Comparison of ENCODE assay signal across 1 cellular context in genomic region chr11:83285771-83286528, GRCh38.
TF ChIP-seq lines count a peak whose summit lies in the region.

A gene with protein sequence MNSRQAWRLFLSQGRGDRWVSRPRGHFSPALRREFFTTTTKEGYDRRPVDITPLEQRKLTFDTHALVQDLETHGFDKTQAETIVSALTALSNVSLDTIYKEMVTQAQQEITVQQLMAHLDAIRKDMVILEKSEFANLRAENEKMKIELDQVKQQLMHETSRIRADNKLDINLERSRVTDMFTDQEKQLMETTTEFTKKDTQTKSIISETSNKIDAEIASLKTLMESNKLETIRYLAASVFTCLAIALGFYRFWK (minus strand): TSS chr11:83286367. CDS start chr11:83285972, 395 bp downstream.

TF ChIP-seq in H1, 55 proteins besides CTCF, POLR2A, EP300 and RAD21 (continued from another document):
- TF ChIP-seq, protein P1, sequence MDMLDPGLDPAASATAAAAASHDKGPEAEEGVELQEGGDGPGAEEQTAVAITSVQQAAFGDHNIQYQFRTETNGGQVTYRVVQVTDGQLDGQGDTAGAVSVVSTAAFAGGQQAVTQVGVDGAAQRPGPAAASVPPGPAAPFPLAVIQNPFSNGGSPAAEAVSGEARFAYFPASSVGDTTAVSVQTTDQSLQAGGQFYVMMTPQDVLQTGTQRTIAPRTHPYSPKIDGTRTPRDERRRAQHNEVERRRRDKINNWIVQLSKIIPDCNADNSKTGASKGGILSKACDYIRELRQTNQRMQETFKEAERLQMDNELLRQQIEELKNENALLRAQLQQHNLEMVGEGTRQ (IDR thresholded peaks at IDR 0.05; ENCODE audit: low read length), result 0 out of 2 replicates have a peak, but pooled peaks have one; percentile 10
- TF ChIP-seq GABPA (IDR thresholded peaks at IDR 0.05; ENCODE audit: borderline replicate concordance, insufficient read depth, low read length) (no peak), BRCA1 (IDR thresholded peaks at IDR 0.05; ENCODE audit: low read depth, low read length) (no peak), HDAC2 (IDR thresholded peaks at IDR 0.05; ENCODE audit: borderline replicate concordance in 1 of 2, low read depth in 2 of 2, low read length in 2 of 2) (peak in 1 of 2 experiments; percentile 87; a peak in 2 of 4 replicates), SP2 (IDR thresholded peaks at IDR 0.05; ENCODE audit: low read length) (peak; percentile 67; the same call in 1 of the 2 replicates), TAF1 (IDR thresholded peaks at IDR 0.05; ENCODE audit: low read depth, low read length) (peak; percentile 90), TBP (IDR thresholded peaks at IDR 0.05; ENCODE audit: low read depth, low read length) (peak; percentile 82), POLR2AphosphoS5 (IDR thresholded peaks at IDR 0.05; ENCODE audit: low read depth, low read length) (peak; percentile 97), KDM5A (IDR thresholded peaks at IDR 0.05; ENCODE audit: low read length) (peak; percentile 31; the same call in 1 of the 2 replicates), TAF7 (optimal IDR thresholded peaks at IDR 0.05; ENCODE audit: borderline replicate concordance, low read depth, low read length) (no peak), PHF8 (conservative IDR thresholded peaks at IDR 0.05; ENCODE audit: low read depth, low read length) (peak; percentile 99), SIN3A (conservative IDR thresholded peaks at IDR 0.05 in 1 of 2, IDR thresholded peaks at IDR 0.05 in 1 of 2; ENCODE audit: low read depth in 1 of 2, low read length in 2 of 2) (peak; percentile 26 to 55; a peak in 2 of 4 replicates), SUZ12 (IDR thresholded peaks at IDR 0.05; ENCODE audit: low read length) (no peak), SRF (IDR thresholded peaks at IDR 0.05; ENCODE audit: low read depth, low read length) (no peak; the same call in 1 of the 2 replicates), FOSL1 (IDR thresholded peaks at IDR 0.05; ENCODE audit: insufficient read depth, low read depth, low read length) (no peak), SP4 (IDR thresholded peaks at IDR 0.05; ENCODE audit: low read length) (peak; percentile 75; the same call in 1 of the 2 replicates), SAP30 (IDR thresholded peaks at IDR 0.05; ENCODE audit: insufficient read depth, insufficient replicate concordance, low read length) (peak; percentile 97), NRF1 (IDR thresholded peaks at IDR 0.05; ENCODE audit: low read depth, low read length) (peak; percentile 46; the same call in 1 of the 2 replicates), MAFK (IDR thresholded peaks at IDR 0.05; ENCODE audit: low read depth, low read length) (no peak), EGR1 (IDR thresholded peaks at IDR 0.05; ENCODE audit: borderline replicate concordance, low read depth, low read length) (no peak; the same call in 1 of the 2 replicates), CBX8 (IDR thresholded peaks at IDR 0.05; ENCODE audit: borderline replicate concordance, low read depth, low read length) (no peak), CHD2 (IDR thresholded peaks at IDR 0.05; ENCODE audit: low read length) (peak; percentile 54), CBX5 (IDR thresholded peaks at IDR 0.05; ENCODE audit: low read depth, low read length) (no peak), RFX5 (IDR thresholded peaks at IDR 0.05; ENCODE audit: borderline replicate concordance, low read depth, low read length) (no peak), RNF2 (IDR thresholded peaks at IDR 0.05; ENCODE audit: borderline replicate concordance, low read depth, low read length, missing control alignments, poor library complexity, severe bottlenecking) (no peak), ATF3 (IDR thresholded peaks at IDR 0.05; ENCODE audit: insufficient read depth, low read depth, low read length) (peak; percentile 52; the same call in 1 of the 2 replicates), ZNF274 (IDR thresholded peaks at IDR 0.05; ENCODE audit: borderline replicate concordance, extremely low read depth, low read length) (no peak), GTF2F1 (IDR thresholded peaks at IDR 0.05; ENCODE audit: borderline replicate concordance, low read depth, low read length) (peak; percentile 14; the same call in 1 of the 2 replicates), CEBPB (IDR thresholded peaks at IDR 0.05; ENCODE audit: low read depth, low read length) (peak; percentile 91), YY1 (IDR thresholded peaks at IDR 0.05; ENCODE audit: low read depth, low read length) (peak; percentile 98), KDM4A (IDR thresholded peaks at IDR 0.05; ENCODE audit: low read depth, low read length, severe bottlenecking) (peak; percentile 96), NANOG (IDR thresholded peaks at IDR 0.05; ENCODE audit: insufficient read depth, low read depth, low read length, poor library complexity, severe bottlenecking) (no peak), TCF12 (IDR thresholded peaks at IDR 0.05; ENCODE audit: low read depth, low read length) (peak; percentile 63; the same call in 1 of the 2 replicates), BACH1 (IDR thresholded peaks at IDR 0.05; ENCODE audit: low read length) (no peak), CTBP2 (IDR thresholded peaks at IDR 0.05; ENCODE audit: borderline replicate concordance, insufficient read depth, insufficient read length, low read length) (no peak)
- TF ChIP-seq, protein P2, sequence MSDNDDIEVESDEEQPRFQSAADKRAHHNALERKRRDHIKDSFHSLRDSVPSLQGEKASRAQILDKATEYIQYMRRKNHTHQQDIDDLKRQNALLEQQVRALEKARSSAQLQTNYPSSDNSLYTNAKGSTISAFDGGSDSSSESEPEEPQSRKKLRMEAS (IDR thresholded peaks at IDR 0.05), result peak; percentile 47; the same call in 1 of the 2 replicates
